ENCODE assay signal across 8 cellular contexts in the genomic region with DNA sequence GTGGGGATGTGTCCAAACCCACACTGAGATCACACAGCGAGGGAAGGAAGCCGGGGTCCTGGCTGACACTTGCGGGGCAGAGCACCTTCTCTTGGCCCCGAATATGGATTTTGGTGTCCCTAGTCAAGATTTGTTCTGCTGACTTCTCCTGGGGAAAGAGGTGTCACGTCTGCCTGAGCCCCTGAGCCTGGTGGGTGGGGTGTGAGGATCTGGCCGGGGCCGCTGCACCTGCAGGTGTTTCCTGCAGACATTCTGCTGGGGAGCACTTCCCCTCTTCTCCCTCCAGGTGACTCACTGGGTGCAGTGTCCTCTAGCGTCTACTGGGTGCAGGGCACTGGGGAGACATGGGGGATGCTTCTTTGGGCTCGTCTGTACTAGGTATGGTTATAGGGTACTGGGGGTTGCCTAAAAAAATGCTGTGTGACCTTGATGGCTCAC.
DNase-seq lines count a peak whose midpoint lies in the region; ATAC-seq and TF ChIP-seq lines count a peak whose summit lies in the region.

No MANE protein-coding gene starts in this region.

- WGBS in suprapubic skin = 63% methylated on average over 2 of the region's 9 CpGs

- H3K27ac ChIP-seq in PC-3 (ENCODE audit: low read length) = peak overlapping the region; percentile 65
- H3K27ac ChIP-seq in suprapubic skin = no peak overlapping the region

- peaks cover 4% of the 10 kb centered on the region for H3K27me3 Mint-ChIP-seq in activated T-helper 2 cell treated with anti-CD3 and anti-CD28 coated beads, Interferon-gamma antibody, Interleukin-2, Interleukin-4, amounts not matched to agents 10 μg/mL and 5 μg/mL and 100 μg/mL, durations not matched to agents 14 hours and 24 hours and 36 hours (ENCODE audit: low read depth)

- TF ChIP-seq CTCF in PC-3 (conservative IDR thresholded peaks at IDR 0.05; ENCODE audit: low read depth, low read length) (peak; percentile 43; the same call in 1 of the 2 replicates), suprapubic skin (IDR thresholded peaks at IDR 0.05) (no peak)

- H3K4me3 ChIP-seq in PC-3 (ENCODE audit: low read length) (no peak overlapping the region; the same call in 1 of the 2 replicates), suprapubic skin (no peak overlapping the region)

- H3K9me3 ChIP-seq in PC-3 (ENCODE audit: low read length) (no peaks in the 10 kb centered on the region), suprapubic skin (no peaks in the 10 kb centered on the region)

- ATAC-seq in GM18511 (IDR thresholded peaks at IDR 0.05; ENCODE audit: unreplicated experiment) = peak; percentile 77
- peak; percentile 60 for ATAC-seq in HG02840 (IDR thresholded peaks at IDR 0.05; ENCODE audit: low FRiP score, unreplicated experiment)
- ATAC-seq in PC-3 = peak; percentile 53
- ATAC-seq in left colon = peak; percentile 48

- peak; percentile 34 for DNase-seq in PC-3
- DNase-seq in activated T-helper 2 cell treated with anti-CD3 and anti-CD28 coated beads, Interferon-gamma antibody, Interleukin-2, Interleukin-4, amounts not matched to agents 10 μg/mL and 5 μg/mL and 100 μg/mL, durations not matched to agents 14 hours and 24 hours and 36 hours (ENCODE audit: low spot score) = peak; percentile 68
- DNase-seq in left colon = peak; percentile 52 to 62
- DNase-seq in stimulated activated CD8-positive, alpha-beta memory T cell treated with anti-CD3 and anti-CD28 coated beads, Interleukin-7, amount 100 ng/mL, for 4 hours (ENCODE audit: low read depth in 2 of 2) = peak; percentile 56 to 66
- no peak for DNase-seq in globus pallidus (ENCODE audit: low spot score)
- DNase-seq in suprapubic skin (ENCODE audit: low spot score in 2 of 2) = no peak

- H3K36me3 Mint-ChIP-seq in activated T-helper 2 cell treated with anti-CD3 and anti-CD28 coated beads, Interferon-gamma antibody, Interleukin-2, Interleukin-4, amounts not matched to agents 10 μg/mL and 5 μg/mL and 100 μg/mL, durations not matched to agents 14 hours and 24 hours and 36 hours (ENCODE audit: low read depth) = peaks cover 10% of the 10 kb centered on the region

- POLR2A ChIA-PET in PC-3 (lab: Charles Lee; ENCODE audit: unreplicated experiment) = no interaction called here

- peak overlapping the region; percentile 62 for H3K4me2 ChIP-seq in PC-3 (ENCODE audit: low read length)

- CTCF ChIA-PET in PC-3 (lab: Charles Lee) = interaction anchor here (0.6 kb wide), 1 partner anchor 181 kb away, joined by 3 read pairs; no protein-coding TSS in a partner anchor

- no peak for TF ChIP-seq POLR2A in suprapubic skin (IDR thresholded peaks at IDR 0.05)

- no peaks in the 10 kb centered on the region for H3K9me2 ChIP-seq in PC-3 (replicated peaks; ENCODE audit: low read length)

- no TSS peak for BruUV-seq in PC-3 (replicated peaks; lab: Mats Ljungman, UMichigan)

- peak overlapping the region; percentile 100 for H3K27ac Mint-ChIP-seq in activated T-helper 2 cell treated with anti-CD3 and anti-CD28 coated beads, Interferon-gamma antibody, Interleukin-2, Interleukin-4, amounts not matched to agents 10 μg/mL and 5 μg/mL and 100 μg/mL, durations not matched to agents 14 hours and 24 hours and 36 hours

- no peaks in the 10 kb centered on the region for H3K27me3 ChIP-seq in PC-3 (ENCODE audit: low read length)
- no peaks in the 10 kb centered on the region for H3K27me3 ChIP-seq in suprapubic skin

- H3F3A ChIP-seq in PC-3 (ENCODE audit: low read length, unreplicated experiment) = peaks cover 5% of the 10 kb centered on the region

- H3K9me3 Mint-ChIP-seq in activated T-helper 2 cell treated with anti-CD3 and anti-CD28 coated beads, Interferon-gamma antibody, Interleukin-2, Interleukin-4, amounts not matched to agents 10 μg/mL and 5 μg/mL and 100 μg/mL, durations not matched to agents 14 hours and 24 hours and 36 hours = no peaks in the 10 kb centered on the region

- H4K20me1 ChIP-seq in PC-3 (ENCODE audit: low read length) = no peaks in the 10 kb centered on the region

- intact Hi-C loops in PC-3 (cut with micrococcal nuclease) = loop anchor here (2.0 to 10.0 kb wide), 3 partner anchors 100 to 236 kb away; a partner anchor contains a TSS
- intact Hi-C loops in activated T-helper 2 cell treated with anti-CD3 and anti-CD28 coated beads, Interferon-gamma antibody, Interleukin-2, Interleukin-4, amounts not matched to agents 10 μg/mL and 5 μg/mL and 100 μg/mL, durations not matched to agents 14 hours and 24 hours and 36 hours (cut with micrococcal nuclease) = loop anchor here (1.0 to 5.0 kb wide), 9 partner anchors 9 to 346 kb away; a partner anchor contains a TSS
- intact Hi-C loops in left colon (cut with DNase I, micrococcal nuclease) = no loop called here

- H3K36me3 ChIP-seq in PC-3 (ENCODE audit: low read depth, low read length) (no peaks in the 10 kb centered on the region), suprapubic skin (no peaks in the 10 kb centered on the region)

- H3K4me1 Mint-ChIP-seq in activated T-helper 2 cell treated with anti-CD3 and anti-CD28 coated beads, Interferon-gamma antibody, Interleukin-2, Interleukin-4, amounts not matched to agents 10 μg/mL and 5 μg/mL and 100 μg/mL, durations not matched to agents 14 hours and 24 hours and 36 hours (ENCODE audit: low read depth) = peaks cover 67% of the 10 kb centered on the region

- TF ChIP-seq EP300 in suprapubic skin (IDR thresholded peaks at IDR 0.05) = no peak

- peaks cover 56% of the 10 kb centered on the region for H3K4me1 ChIP-seq in PC-3 (ENCODE audit: insufficient read depth, low read length)
- H3K4me1 ChIP-seq in suprapubic skin = peaks cover 19% of the 10 kb centered on the region

- H3K9ac ChIP-seq in PC-3 (ENCODE audit: low read length) = no peak overlapping the region

- peak overlapping the region; percentile 74 for H3K4me3 Mint-ChIP-seq in activated T-helper 2 cell treated with anti-CD3 and anti-CD28 coated beads, Interferon-gamma antibody, Interleukin-2, Interleukin-4, amounts not matched to agents 10 μg/mL and 5 μg/mL and 100 μg/mL, durations not matched to agents 14 hours and 24 hours and 36 hours (ENCODE audit: low read depth)

- H2AFZ ChIP-seq in PC-3 (ENCODE audit: low read length) = no peak overlapping the region; the same call in 1 of the 2 replicates

- no peaks in the 10 kb centered on the region for H3K79me2 ChIP-seq in PC-3 (ENCODE audit: low read length)

Comparison
In these comparisons a context has a peak if more than half of its experiments do, and no peak if none do; other contexts are left out.
1. DNase-seq: peak in PC-3 (single experiment), activated T-helper 2 cell treated with anti-CD3 and anti-CD28 coated beads, Interferon-gamma antibody, Interleukin-2, Interleukin-4, amounts not matched to agents 10 μg/mL and 5 μg/mL and 100 μg/mL, durations not matched to agents 14 hours and 24 hours and 36 hours (single experiment), left colon (2 of 2) and stimulated activated CD8-positive, alpha-beta memory T cell treated with anti-CD3 and anti-CD28 coated beads, Interleukin-7, amount 100 ng/mL, for 4 hours (2 of 2); none in globus pallidus (single experiment) and suprapubic skin (0 of 2).
2. intact Hi-C loops: an anchor here in PC-3 (2.0 to 10.0 kb wide) and activated T-helper 2 cell treated with anti-CD3 and anti-CD28 coated beads, Interferon-gamma antibody, Interleukin-2, Interleukin-4, amounts not matched to agents 10 μg/mL and 5 μg/mL and 100 μg/mL, durations not matched to agents 14 hours and 24 hours and 36 hours (1.0 to 5.0 kb wide); none called in left colon.
3. Peak in every context shown above with its lines, with median percentiles within 50 percentile points of each other: ATAC-seq.